In the genomic region with DNA sequence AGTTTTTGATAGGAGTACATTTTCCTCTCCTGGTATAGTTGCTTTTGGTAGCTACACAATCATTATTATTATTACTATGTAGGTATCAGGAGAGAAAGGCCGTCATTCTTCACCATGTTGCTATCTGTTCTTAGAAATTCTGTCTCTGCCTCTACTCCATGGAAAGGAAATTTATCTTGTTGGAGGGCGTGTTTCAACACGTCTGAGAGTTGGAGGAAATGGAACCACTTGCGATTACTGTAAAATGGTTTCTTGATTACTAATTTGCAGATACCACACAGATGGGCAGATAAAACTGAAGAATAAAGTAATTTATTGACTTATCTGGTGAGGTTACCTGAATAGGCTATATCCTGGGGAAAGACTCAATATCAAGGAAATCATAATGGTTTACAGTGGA, we compare ENCODE assay signal across 1 cellular context.
TF ChIP-seq lines count a peak whose summit lies in the region.

No MANE protein-coding gene starts in this region.

TF ChIP-seq in H1, 55 proteins besides CTCF, POLR2A, EP300 and RAD21:
- TF ChIP-seq EGR1 (IDR thresholded peaks at IDR 0.05; ENCODE audit: borderline replicate concordance, low read depth, low read length), result no peak
- no peak for TF ChIP-seq CTBP2 (IDR thresholded peaks at IDR 0.05; ENCODE audit: borderline replicate concordance, insufficient read depth, insufficient read length, low read length)
- no peak for TF ChIP-seq CBX8 (IDR thresholded peaks at IDR 0.05; ENCODE audit: borderline replicate concordance, low read depth, low read length)
- TF ChIP-seq MAFK (IDR thresholded peaks at IDR 0.05; ENCODE audit: low read depth, low read length), result no peak
- TF ChIP-seq NRF1 (IDR thresholded peaks at IDR 0.05; ENCODE audit: low read depth, low read length), result no peak
- no peak for TF ChIP-seq TAF7 (optimal IDR thresholded peaks at IDR 0.05; ENCODE audit: borderline replicate concordance, low read depth, low read length)
- TF ChIP-seq, protein P1, sequence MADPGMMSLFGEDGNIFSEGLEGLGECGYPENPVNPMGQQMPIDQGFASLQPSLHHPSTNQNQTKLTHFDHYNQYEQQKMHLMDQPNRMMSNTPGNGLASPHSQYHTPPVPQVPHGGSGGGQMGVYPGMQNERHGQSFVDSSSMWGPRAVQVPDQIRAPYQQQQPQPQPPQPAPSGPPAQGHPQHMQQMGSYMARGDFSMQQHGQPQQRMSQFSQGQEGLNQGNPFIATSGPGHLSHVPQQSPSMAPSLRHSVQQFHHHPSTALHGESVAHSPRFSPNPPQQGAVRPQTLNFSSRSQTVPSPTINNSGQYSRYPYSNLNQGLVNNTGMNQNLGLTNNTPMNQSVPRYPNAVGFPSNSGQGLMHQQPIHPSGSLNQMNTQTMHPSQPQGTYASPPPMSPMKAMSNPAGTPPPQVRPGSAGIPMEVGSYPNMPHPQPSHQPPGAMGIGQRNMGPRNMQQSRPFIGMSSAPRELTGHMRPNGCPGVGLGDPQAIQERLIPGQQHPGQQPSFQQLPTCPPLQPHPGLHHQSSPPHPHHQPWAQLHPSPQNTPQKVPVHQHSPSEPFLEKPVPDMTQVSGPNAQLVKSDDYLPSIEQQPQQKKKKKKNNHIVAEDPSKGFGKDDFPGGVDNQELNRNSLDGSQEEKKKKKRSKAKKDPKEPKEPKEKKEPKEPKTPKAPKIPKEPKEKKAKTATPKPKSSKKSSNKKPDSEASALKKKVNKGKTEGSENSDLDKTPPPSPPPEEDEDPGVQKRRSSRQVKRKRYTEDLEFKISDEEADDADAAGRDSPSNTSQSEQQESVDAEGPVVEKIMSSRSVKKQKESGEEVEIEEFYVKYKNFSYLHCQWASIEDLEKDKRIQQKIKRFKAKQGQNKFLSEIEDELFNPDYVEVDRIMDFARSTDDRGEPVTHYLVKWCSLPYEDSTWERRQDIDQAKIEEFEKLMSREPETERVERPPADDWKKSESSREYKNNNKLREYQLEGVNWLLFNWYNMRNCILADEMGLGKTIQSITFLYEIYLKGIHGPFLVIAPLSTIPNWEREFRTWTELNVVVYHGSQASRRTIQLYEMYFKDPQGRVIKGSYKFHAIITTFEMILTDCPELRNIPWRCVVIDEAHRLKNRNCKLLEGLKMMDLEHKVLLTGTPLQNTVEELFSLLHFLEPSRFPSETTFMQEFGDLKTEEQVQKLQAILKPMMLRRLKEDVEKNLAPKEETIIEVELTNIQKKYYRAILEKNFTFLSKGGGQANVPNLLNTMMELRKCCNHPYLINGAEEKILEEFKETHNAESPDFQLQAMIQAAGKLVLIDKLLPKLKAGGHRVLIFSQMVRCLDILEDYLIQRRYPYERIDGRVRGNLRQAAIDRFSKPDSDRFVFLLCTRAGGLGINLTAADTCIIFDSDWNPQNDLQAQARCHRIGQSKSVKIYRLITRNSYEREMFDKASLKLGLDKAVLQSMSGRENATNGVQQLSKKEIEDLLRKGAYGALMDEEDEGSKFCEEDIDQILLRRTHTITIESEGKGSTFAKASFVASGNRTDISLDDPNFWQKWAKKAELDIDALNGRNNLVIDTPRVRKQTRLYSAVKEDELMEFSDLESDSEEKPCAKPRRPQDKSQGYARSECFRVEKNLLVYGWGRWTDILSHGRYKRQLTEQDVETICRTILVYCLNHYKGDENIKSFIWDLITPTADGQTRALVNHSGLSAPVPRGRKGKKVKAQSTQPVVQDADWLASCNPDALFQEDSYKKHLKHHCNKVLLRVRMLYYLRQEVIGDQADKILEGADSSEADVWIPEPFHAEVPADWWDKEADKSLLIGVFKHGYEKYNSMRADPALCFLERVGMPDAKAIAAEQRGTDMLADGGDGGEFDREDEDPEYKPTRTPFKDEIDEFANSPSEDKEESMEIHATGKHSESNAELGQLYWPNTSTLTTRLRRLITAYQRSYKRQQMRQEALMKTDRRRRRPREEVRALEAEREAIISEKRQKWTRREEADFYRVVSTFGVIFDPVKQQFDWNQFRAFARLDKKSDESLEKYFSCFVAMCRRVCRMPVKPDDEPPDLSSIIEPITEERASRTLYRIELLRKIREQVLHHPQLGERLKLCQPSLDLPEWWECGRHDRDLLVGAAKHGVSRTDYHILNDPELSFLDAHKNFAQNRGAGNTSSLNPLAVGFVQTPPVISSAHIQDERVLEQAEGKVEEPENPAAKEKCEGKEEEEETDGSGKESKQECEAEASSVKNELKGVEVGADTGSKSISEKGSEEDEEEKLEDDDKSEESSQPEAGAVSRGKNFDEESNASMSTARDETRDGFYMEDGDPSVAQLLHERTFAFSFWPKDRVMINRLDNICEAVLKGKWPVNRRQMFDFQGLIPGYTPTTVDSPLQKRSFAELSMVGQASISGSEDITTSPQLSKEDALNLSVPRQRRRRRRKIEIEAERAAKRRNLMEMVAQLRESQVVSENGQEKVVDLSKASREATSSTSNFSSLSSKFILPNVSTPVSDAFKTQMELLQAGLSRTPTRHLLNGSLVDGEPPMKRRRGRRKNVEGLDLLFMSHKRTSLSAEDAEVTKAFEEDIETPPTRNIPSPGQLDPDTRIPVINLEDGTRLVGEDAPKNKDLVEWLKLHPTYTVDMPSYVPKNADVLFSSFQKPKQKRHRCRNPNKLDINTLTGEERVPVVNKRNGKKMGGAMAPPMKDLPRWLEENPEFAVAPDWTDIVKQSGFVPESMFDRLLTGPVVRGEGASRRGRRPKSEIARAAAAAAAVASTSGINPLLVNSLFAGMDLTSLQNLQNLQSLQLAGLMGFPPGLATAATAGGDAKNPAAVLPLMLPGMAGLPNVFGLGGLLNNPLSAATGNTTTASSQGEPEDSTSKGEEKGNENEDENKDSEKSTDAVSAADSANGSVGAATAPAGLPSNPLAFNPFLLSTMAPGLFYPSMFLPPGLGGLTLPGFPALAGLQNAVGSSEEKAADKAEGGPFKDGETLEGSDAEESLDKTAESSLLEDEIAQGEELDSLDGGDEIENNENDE (IDR thresholded peaks at IDR 0.05; ENCODE audit: insufficient replicate concordance, low read length), result no peak
- no peak for TF ChIP-seq JUN (IDR thresholded peaks at IDR 0.05; ENCODE audit: low read depth, low read length)
- TF ChIP-seq SP2 (IDR thresholded peaks at IDR 0.05; ENCODE audit: low read length), result no peak
- TF ChIP-seq, protein P2, sequence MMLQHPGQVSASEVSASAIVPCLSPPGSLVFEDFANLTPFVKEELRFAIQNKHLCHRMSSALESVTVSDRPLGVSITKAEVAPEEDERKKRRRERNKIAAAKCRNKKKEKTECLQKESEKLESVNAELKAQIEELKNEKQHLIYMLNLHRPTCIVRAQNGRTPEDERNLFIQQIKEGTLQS (IDR thresholded peaks at IDR 0.05; ENCODE audit: insufficient read depth, low read depth, low read length), result no peak
